In the genomic region with DNA sequence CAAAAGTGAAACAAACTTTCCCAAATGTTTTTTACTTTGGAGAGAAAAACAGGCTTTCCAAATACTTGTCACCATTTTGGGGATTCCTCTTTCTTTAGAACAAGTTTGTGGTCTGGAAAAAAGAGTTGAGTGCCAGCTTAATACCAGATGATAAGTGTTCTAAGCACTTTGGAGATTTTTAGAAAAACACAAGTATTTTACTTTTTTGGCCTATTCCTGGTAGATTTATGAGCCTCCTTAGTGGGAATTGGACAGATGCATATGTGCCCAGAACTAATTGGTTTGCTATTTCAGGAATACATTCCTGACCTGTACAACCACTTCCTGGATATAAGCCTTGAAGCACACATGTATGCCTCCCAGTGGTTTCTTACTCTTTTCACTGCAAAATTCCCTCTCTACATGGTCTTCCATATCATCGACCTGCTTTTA, we compare ENCODE assay signal across 16 cellular contexts. TPM values are rescaled to one million over a fixed set of nuclear protein-coding genes. Genes with fewer than 3 reads are reported as not detected.
DNase-seq lines count a peak whose midpoint lies in the region; ATAC-seq and TF ChIP-seq lines count a peak whose summit lies in the region.
"Had no signal": no experiment of that assay in that cellular context is flagged by ENCODE, and none has a peak within 500 bp of the region (broad histone marks: within the 10 kb centered on the region; RNA-seq: fewer than 3 reads in every experiment).

No MANE protein-coding gene starts in this region.

- TF ChIP-seq CTCF in AG09309 (IDR thresholded peaks at IDR 0.05; ENCODE audit: control insufficient read depth, insufficient read depth, low read depth, low read length, missing control alignments) (peak; percentile 16), fibroblast of lung (conservative IDR thresholded peaks at IDR 0.05 in 1 of 2, IDR thresholded peaks at IDR 0.05 in 1 of 2; ENCODE audit: low read depth in 1 of 2, low read length in 2 of 2) (no peak), retinal pigment epithelial cell (conservative IDR thresholded peaks at IDR 0.05; ENCODE audit: low read depth, low read length) (peak; percentile 14)

- no peak overlapping the region for H3K4me3 Mint-ChIP-seq in activated CD4-positive, alpha-beta T cell treated with anti-CD3 and anti-CD28 coated beads for 36 hours
- H3K4me3 Mint-ChIP-seq in stimulated activated memory B cell treated with anti-CD40 and anti-IgM and Interleukin-4, amounts not matched to agents 10 μg/mL and 1 μg/mL and 100 μg/mL, for 72 hours = no peak overlapping the region
- H3K4me3 Mint-ChIP-seq: activated CD4-positive, alpha-beta memory T cell treated with anti-CD3 and anti-CD28 coated beads, Interleukin-2, amount 10 ng/mL, durations not matched to agents 7 days and 5 days; activated naive CD8-positive, alpha-beta T cell treated with anti-CD3 and anti-CD28 coated beads, Interleukin-2, amount 10 ng/mL, durations not matched to agents 7 days and 5 days; CD8-positive, alpha-beta T cell; naive B cell had no signal

- no peaks in the 10 kb centered on the region for H3K9me3 ChIP-seq in fibroblast of lung (ENCODE audit: control insufficient read depth, insufficient read depth, low read depth, low read length)

- no peak overlapping the region for H3K4me3 ChIP-seq in AG09309 (ENCODE audit: control insufficient read depth, low read depth, low read length)
- H3K4me3 ChIP-seq in fibroblast of lung (replicated peaks in 1 of 4; ENCODE audit: control extremely low read depth in 1 of 4, insufficient read depth in 1 of 4, low read depth in 3 of 4, low read length in 4 of 4) = peak overlapping the region in 1 of 4 experiments; percentile 17
- H3K4me3 ChIP-seq in retinal pigment epithelial cell (ENCODE audit: low read length) = no peak overlapping the region

- peak overlapping the region; percentile 35 for H3K27ac ChIP-seq in fibroblast of lung (ENCODE audit: insufficient read depth, low read length)

- CTCF ChIA-PET in activated CD4-positive, alpha-beta T cell treated with anti-CD3 and anti-CD28 coated beads for 36 hours (lab: Charles Lee) = interaction anchor here (2.0 kb wide), 1 partner anchor 276 kb away, joined by 9 read pairs; no protein-coding TSS in a partner anchor

- POLR2A ChIA-PET in activated CD4-positive, alpha-beta T cell treated with anti-CD3 and anti-CD28 coated beads for 36 hours (lab: Charles Lee) = no interaction called here

- H3K27me3 Mint-ChIP-seq in activated CD4-positive, alpha-beta T cell treated with anti-CD3 and anti-CD28 coated beads for 36 hours = no peaks in the 10 kb centered on the region
- H3K27me3 Mint-ChIP-seq in stimulated activated memory B cell treated with anti-CD40 and anti-IgM and Interleukin-4, amounts not matched to agents 10 μg/mL and 1 μg/mL and 100 μg/mL, for 72 hours = no peaks in the 10 kb centered on the region
- H3K27me3 Mint-ChIP-seq: activated CD4-positive, alpha-beta memory T cell treated with anti-CD3 and anti-CD28 coated beads, Interleukin-2, amount 10 ng/mL, durations not matched to agents 7 days and 5 days; activated naive CD8-positive, alpha-beta T cell treated with anti-CD3 and anti-CD28 coated beads, Interleukin-2, amount 10 ng/mL, durations not matched to agents 7 days and 5 days; naive B cell had no signal

- no peak overlapping the region for H2AFZ ChIP-seq in fibroblast of lung (ENCODE audit: low read length)

- no peak for ATAC-seq in activated CD4-positive, alpha-beta T cell treated with anti-CD3 and anti-CD28 coated beads for 36 hours
- no peak for ATAC-seq in stimulated activated memory B cell treated with anti-CD40 and anti-IgM and Interleukin-4, amounts not matched to agents 10 μg/mL and 1 μg/mL and 100 μg/mL, for 72 hours
- ATAC-seq: CD8-positive, alpha-beta T cell had no signal

- peaks cover 13% of the 10 kb centered on the region for H3K4me1 ChIP-seq in fibroblast of lung (ENCODE audit: control insufficient read depth, extremely low read depth, insufficient read depth, low read length)

- no peaks in the 10 kb centered on the region for H4K20me1 ChIP-seq in fibroblast of lung (ENCODE audit: control insufficient read depth, extremely low read depth, insufficient read depth, low read length)

- no peak overlapping the region for H3K27ac Mint-ChIP-seq in activated CD4-positive, alpha-beta T cell treated with anti-CD3 and anti-CD28 coated beads for 36 hours
- H3K27ac Mint-ChIP-seq in stimulated activated memory B cell treated with anti-CD40 and anti-IgM and Interleukin-4, amounts not matched to agents 10 μg/mL and 1 μg/mL and 100 μg/mL, for 72 hours = no peak overlapping the region
- H3K27ac Mint-ChIP-seq: activated CD4-positive, alpha-beta memory T cell treated with anti-CD3 and anti-CD28 coated beads, Interleukin-2, amount 10 ng/mL, durations not matched to agents 7 days and 5 days; activated naive CD8-positive, alpha-beta T cell treated with anti-CD3 and anti-CD28 coated beads, Interleukin-2, amount 10 ng/mL, durations not matched to agents 7 days and 5 days; CD8-positive, alpha-beta T cell had no signal

- H3K4me1 Mint-ChIP-seq in activated CD4-positive, alpha-beta T cell treated with anti-CD3 and anti-CD28 coated beads for 36 hours = peaks cover 12% of the 10 kb centered on the region
- H3K4me1 Mint-ChIP-seq in stimulated activated memory B cell treated with anti-CD40 and anti-IgM and Interleukin-4, amounts not matched to agents 10 μg/mL and 1 μg/mL and 100 μg/mL, for 72 hours = peaks cover 14% of the 10 kb centered on the region
- H3K4me1 Mint-ChIP-seq: activated CD4-positive, alpha-beta memory T cell treated with anti-CD3 and anti-CD28 coated beads, Interleukin-2, amount 10 ng/mL, durations not matched to agents 7 days and 5 days; activated naive CD8-positive, alpha-beta T cell treated with anti-CD3 and anti-CD28 coated beads, Interleukin-2, amount 10 ng/mL, durations not matched to agents 7 days and 5 days had no signal

- no peaks in the 10 kb centered on the region for H3K9me3 Mint-ChIP-seq in activated CD4-positive, alpha-beta T cell treated with anti-CD3 and anti-CD28 coated beads for 36 hours (ENCODE audit: low read depth)
- H3K9me3 Mint-ChIP-seq in stimulated activated memory B cell treated with anti-CD40 and anti-IgM and Interleukin-4, amounts not matched to agents 10 μg/mL and 1 μg/mL and 100 μg/mL, for 72 hours = no peaks in the 10 kb centered on the region
- H3K9me3 Mint-ChIP-seq: activated CD4-positive, alpha-beta memory T cell treated with anti-CD3 and anti-CD28 coated beads, Interleukin-2, amount 10 ng/mL, durations not matched to agents 7 days and 5 days; activated naive CD8-positive, alpha-beta T cell treated with anti-CD3 and anti-CD28 coated beads, Interleukin-2, amount 10 ng/mL, durations not matched to agents 7 days and 5 days; CD8-positive, alpha-beta T cell; naive B cell had no signal

- H3K27me3 ChIP-seq in fibroblast of lung (ENCODE audit: control insufficient read depth, insufficient read depth, low read length) = no peaks in the 10 kb centered on the region

- peak; percentile 83 for DNase-seq in AG09309 (ENCODE audit: low read depth)
- peak; percentile 80 for DNase-seq in LHCN-M2 (ENCODE audit: low read depth)
- DNase-seq in fibroblast of lung (ENCODE audit: low read depth in 2 of 2) = peak; percentile 57 to 94
- DNase-seq in retinal pigment epithelial cell (ENCODE audit: low read depth) = no peak
- DNase-seq in stimulated activated CD8-positive, alpha-beta memory T cell treated with anti-CD3 and anti-CD28 coated beads, Interleukin-4, amount 100 ng/mL, for 48 hours = no peak
- DNase-seq in activated CD4-positive, alpha-beta T cell treated with anti-CD3 and anti-CD28 coated beads for 36 hours = no peak
- no peak for DNase-seq in amygdala (lab: John Stamatoyannopoulos, UW)
- DNase-seq: activated CD4-positive, alpha-beta memory T cell treated with anti-CD3 and anti-CD28 coated beads, Interleukin-2, amount 10 ng/mL, durations not matched to agents 7 days and 5 days; activated naive CD8-positive, alpha-beta T cell treated with anti-CD3 and anti-CD28 coated beads, Interleukin-2, amount 10 ng/mL, durations not matched to agents 7 days and 5 days; CD8-positive, alpha-beta T cell; KG1; naive B cell; NCI-H2227 treated with DMSO at 0.1 percent for 48 hours; SIG-M5; stimulated activated CD4-positive, alpha-beta T cell treated with anti-CD3 and anti-CD28 coated beads, Interleukin-4, amount 100 ng/mL, for 24 hours had no signal

- peak overlapping the region; percentile 53 for H3K4me2 ChIP-seq in fibroblast of lung (ENCODE audit: extremely low read depth, insufficient read depth, low read length)

- H3K9ac ChIP-seq in fibroblast of lung (ENCODE audit: insufficient read depth, low read length) = no peak overlapping the region

- peaks cover 6% of the 10 kb centered on the region for H3K36me3 Mint-ChIP-seq in activated CD4-positive, alpha-beta T cell treated with anti-CD3 and anti-CD28 coated beads for 36 hours (ENCODE audit: low read depth)
- peaks cover 38% of the 10 kb centered on the region for H3K36me3 Mint-ChIP-seq in stimulated activated memory B cell treated with anti-CD40 and anti-IgM and Interleukin-4, amounts not matched to agents 10 μg/mL and 1 μg/mL and 100 μg/mL, for 72 hours

- H3K79me2 ChIP-seq in fibroblast of lung (ENCODE audit: control insufficient read depth, insufficient read depth, low read length) = no peaks in the 10 kb centered on the region

- intact Hi-C loops in activated CD4-positive, alpha-beta T cell treated with anti-CD3 and anti-CD28 coated beads for 36 hours (cut with DNase I, micrococcal nuclease) = no loop called here

- peaks cover 3% of the 10 kb centered on the region for H3K36me3 ChIP-seq in fibroblast of lung (ENCODE audit: control insufficient read depth, insufficient read depth, low read length)

RNA-seq across cellular contexts. Expression of gene GPR21, which starts 40.5 kb away (rescaled TPM):
- total RNA-seq in LHCN-M2 (2014; rRNA removed) (0.11 TPM in 1 of 2 replicates, not detected in the other), fibroblast of lung (0.66 and 1.0 TPM in 2 replicates)
- 0.09 TPM for polyA plus RNA-seq in LHCN-M2 (2012)
- polyA plus RNA-seq in fibroblast of lung = 1.2 TPM in 1 of 2 replicates, not detected in the other
- polyA plus RNA-seq in fibroblast of lung (2012) = not detected in 2 replicates
- polyA minus RNA-seq in fibroblast of lung (ENCODE audit: low replicate concordance) = 1.5 and 5.7 TPM in 2 replicates
- 1 to 10 TPM in 1 of 2 experiments, under 1 TPM in 1; 0.78 to 1.0 TPM for total RNA-seq in activated CD4-positive, alpha-beta T cell treated with anti-CD3 and anti-CD28 coated beads for 36 hours

Comparison
In these comparisons a context has a peak if more than half of its experiments do, and no peak if none do; other contexts are left out.
1. DNase-seq: peak in AG09309 (single experiment), LHCN-M2 (single experiment) and fibroblast of lung (2 of 2); none in retinal pigment epithelial cell (single experiment), stimulated activated CD8-positive, alpha-beta memory T cell treated with anti-CD3 and anti-CD28 coated beads, Interleukin-4, amount 100 ng/mL, for 48 hours (single experiment), activated CD4-positive, alpha-beta T cell treated with anti-CD3 and anti-CD28 coated beads for 36 hours (single experiment) and amygdala (0 of 56).
2. CTCF ChIP-seq: peak in AG09309 (single experiment) and retinal pigment epithelial cell (single experiment); none in fibroblast of lung (0 of 2).